ENCODE assay signal across 1 cellular context in the genomic region with DNA sequence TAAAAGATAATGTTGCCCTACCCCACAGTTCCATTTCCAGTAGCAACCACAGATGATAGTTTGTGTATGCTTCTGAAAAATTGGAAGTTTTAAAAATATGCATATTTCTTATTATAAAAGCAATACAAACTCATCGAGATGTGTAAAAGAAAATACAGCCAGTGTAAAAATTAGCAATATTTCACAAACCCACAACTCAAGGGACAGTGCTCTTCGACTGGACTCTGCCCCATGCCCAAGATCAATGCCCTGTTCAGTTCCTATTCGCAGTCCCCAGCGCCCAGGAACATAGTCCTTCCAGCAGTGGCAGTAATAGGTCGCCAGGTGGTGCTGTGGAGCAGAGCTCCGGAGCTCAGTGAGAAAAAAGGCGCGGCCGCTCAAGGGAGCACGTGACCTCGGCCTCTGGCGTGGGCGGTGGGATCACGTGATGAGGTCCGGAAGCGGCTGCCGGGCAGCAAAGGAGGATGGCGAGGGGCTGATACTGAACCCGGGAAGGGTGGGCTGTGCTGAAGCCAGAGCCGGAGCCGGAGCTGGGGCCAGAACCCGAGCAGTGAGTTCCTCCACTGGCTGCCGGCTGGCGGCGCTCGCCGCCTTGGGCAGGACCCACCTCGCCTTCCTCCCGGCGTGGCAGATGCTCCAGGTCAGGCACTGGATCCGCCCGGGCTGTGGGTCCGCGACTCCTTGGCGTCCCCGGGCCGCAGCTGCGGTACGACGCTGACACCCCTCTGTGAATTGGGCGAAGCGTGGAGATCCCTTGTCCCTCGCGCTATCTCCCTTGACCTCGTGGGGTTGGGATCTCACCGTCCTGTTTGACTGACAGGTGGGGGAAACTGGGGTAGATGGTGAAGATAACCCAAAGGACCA.
TF ChIP-seq lines count a peak whose summit lies in the region.

A gene (plus strand): TSS at position 430 of the 864 bp plus-strand sequence. CDS start 11,190 bp downstream, outside the sequence.

TF ChIP-seq in HepG2, 621 proteins besides CTCF, POLR2A, EP300 and RAD21 (continued from another document and continues in another):
- TF ChIP-seq, protein P1, sequence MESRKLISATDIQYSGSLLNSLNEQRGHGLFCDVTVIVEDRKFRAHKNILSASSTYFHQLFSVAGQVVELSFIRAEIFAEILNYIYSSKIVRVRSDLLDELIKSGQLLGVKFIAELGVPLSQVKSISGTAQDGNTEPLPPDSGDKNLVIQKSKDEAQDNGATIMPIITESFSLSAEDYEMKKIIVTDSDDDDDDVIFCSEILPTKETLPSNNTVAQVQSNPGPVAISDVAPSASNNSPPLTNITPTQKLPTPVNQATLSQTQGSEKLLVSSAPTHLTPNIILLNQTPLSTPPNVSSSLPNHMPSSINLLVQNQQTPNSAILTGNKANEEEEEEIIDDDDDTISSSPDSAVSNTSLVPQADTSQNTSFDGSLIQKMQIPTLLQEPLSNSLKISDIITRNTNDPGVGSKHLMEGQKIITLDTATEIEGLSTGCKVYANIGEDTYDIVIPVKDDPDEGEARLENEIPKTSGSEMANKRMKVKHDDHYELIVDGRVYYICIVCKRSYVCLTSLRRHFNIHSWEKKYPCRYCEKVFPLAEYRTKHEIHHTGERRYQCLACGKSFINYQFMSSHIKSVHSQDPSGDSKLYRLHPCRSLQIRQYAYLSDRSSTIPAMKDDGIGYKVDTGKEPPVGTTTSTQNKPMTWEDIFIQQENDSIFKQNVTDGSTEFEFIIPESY (CRISPR knock-in tag; IDR thresholded peaks at IDR 0.05), result no peak
- TF ChIP-seq SIN3B (IDR thresholded peaks at IDR 0.05; ENCODE audit: low read length) (no peak), ZNF329 (CRISPR knock-in tag; IDR thresholded peaks at IDR 0.05; ENCODE audit: low read depth) (peak; percentile 76; the same call in 1 of the 2 replicates), ZNF383 (CRISPR knock-in tag; IDR thresholded peaks at IDR 0.05; ENCODE audit: borderline replicate concordance) (no peak), ZNF660 (CRISPR knock-in tag; IDR thresholded peaks at IDR 0.05; ENCODE audit: borderline replicate concordance, low read depth) (no peak), ZNF564 (CRISPR knock-in tag; IDR thresholded peaks at IDR 0.05) (peak; percentile 68; the same call in 1 of the 2 replicates), MED1 (CRISPR knock-in tag; IDR thresholded peaks at IDR 0.05) (peak; percentile 60), SCMH1 (CRISPR knock-in tag; IDR thresholded peaks at IDR 0.05; ENCODE audit: borderline replicate concordance) (no peak), NR2C2 (CRISPR knock-in tag; IDR thresholded peaks at IDR 0.05; ENCODE audit: borderline replicate concordance) (no peak; the same call in 1 of the 2 replicates), ZNF644 (CRISPR knock-in tag; IDR thresholded peaks at IDR 0.05; ENCODE audit: low read depth) (no peak), ADNP (CRISPR knock-in tag; IDR thresholded peaks at IDR 0.05) (0 out of 2 replicates have a peak, but pooled peaks have one; percentile 30), ZFP36L2 (CRISPR knock-in tag; IDR thresholded peaks at IDR 0.05) (no peak; the same call in 1 of the 2 replicates), SP4 (CRISPR knock-in tag; IDR thresholded peaks at IDR 0.05) (peak; percentile 64), BHLHE40 (IDR thresholded peaks at IDR 0.05; ENCODE audit: low read length) (peak; percentile 97), SNRNP70 (IDR thresholded peaks at IDR 0.05; ENCODE audit: low read depth, low read length) (no peak), DNMT1 (CRISPR knock-in tag; IDR thresholded peaks at IDR 0.05) (no peak; the same call in 1 of the 2 replicates), ZNF331 (CRISPR knock-in tag; IDR thresholded peaks at IDR 0.05) (peak; percentile 67; the same call in 1 of the 2 replicates), ZNF782 (CRISPR knock-in tag; IDR thresholded peaks at IDR 0.05; ENCODE audit: borderline replicate concordance) (peak; percentile 100; the same call in 1 of the 2 replicates), CBFB (CRISPR knock-in tag; IDR thresholded peaks at IDR 0.05) (0 out of 2 replicates have a peak, but pooled peaks have one; percentile 29), CENPX (CRISPR knock-in tag; IDR thresholded peaks at IDR 0.05) (no peak), ZFP90 (CRISPR knock-in tag; IDR thresholded peaks at IDR 0.05; ENCODE audit: borderline replicate concordance) (peak; percentile 80; the same call in 1 of the 2 replicates), NCOA2 (CRISPR knock-in tag; IDR thresholded peaks at IDR 0.05) (peak; percentile 45; the same call in 1 of the 2 replicates), ZNF253 (CRISPR knock-in tag; IDR thresholded peaks at IDR 0.05; ENCODE audit: borderline replicate concordance) (no peak)
- TF ChIP-seq, protein P2, sequence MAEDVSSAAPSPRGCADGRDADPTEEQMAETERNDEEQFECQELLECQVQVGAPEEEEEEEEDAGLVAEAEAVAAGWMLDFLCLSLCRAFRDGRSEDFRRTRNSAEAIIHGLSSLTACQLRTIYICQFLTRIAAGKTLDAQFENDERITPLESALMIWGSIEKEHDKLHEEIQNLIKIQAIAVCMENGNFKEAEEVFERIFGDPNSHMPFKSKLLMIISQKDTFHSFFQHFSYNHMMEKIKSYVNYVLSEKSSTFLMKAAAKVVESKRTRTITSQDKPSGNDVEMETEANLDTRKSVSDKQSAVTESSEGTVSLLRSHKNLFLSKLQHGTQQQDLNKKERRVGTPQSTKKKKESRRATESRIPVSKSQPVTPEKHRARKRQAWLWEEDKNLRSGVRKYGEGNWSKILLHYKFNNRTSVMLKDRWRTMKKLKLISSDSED (CRISPR knock-in tag; IDR thresholded peaks at IDR 0.05), result no peak
- TF ChIP-seq, protein P3, sequence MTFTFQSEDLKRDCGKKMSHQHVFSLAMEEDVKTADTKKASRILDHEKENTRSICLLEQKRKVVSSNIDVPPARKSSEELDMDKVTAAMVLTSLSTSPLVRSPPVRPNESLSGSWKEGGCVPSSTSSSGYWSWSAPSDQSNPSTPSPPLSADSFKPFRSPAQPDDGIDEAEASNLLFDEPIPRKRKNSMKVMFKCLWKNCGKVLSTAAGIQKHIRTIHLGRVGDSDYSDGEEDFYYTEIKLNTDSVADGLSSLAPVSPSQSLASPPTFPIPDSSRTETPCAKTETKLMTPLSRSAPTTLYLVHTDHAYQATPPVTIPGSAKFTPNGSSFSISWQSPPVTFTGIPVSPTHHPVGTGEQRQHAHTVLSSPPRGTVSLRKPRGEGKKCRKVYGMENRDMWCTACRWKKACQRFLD (CRISPR knock-in tag; IDR thresholded peaks at IDR 0.05; ENCODE audit: borderline replicate concordance), result peak; percentile 41; the same call in 1 of the 2 replicates
- TF ChIP-seq, protein P4, sequence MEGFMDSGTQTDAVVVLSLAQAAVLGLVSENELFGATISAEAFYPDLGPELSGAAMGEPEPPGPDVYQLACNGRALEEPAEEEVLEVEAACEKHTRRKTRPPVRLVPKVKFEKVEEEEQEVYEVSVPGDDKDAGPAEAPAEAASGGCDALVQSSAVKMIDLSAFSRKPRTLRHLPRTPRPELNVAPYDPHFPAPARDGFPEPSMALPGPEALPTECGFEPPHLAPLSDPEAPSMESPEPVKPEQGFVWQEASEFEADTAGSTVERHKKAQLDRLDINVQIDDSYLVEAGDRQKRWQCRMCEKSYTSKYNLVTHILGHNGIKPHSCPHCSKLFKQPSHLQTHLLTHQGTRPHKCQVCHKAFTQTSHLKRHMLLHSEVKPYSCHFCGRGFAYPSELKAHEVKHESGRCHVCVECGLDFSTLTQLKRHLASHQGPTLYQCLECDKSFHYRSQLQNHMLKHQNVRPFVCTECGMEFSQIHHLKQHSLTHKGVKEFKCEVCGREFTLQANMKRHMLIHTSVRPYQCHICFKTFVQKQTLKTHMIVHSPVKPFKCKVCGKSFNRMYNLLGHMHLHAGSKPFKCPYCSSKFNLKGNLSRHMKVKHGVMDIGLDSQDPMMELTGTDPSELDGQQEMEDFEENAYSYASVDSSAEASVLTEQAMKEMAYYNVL (CRISPR knock-in tag; IDR thresholded peaks at IDR 0.05; ENCODE audit: borderline replicate concordance), result no peak
- TF ChIP-seq, protein P5, sequence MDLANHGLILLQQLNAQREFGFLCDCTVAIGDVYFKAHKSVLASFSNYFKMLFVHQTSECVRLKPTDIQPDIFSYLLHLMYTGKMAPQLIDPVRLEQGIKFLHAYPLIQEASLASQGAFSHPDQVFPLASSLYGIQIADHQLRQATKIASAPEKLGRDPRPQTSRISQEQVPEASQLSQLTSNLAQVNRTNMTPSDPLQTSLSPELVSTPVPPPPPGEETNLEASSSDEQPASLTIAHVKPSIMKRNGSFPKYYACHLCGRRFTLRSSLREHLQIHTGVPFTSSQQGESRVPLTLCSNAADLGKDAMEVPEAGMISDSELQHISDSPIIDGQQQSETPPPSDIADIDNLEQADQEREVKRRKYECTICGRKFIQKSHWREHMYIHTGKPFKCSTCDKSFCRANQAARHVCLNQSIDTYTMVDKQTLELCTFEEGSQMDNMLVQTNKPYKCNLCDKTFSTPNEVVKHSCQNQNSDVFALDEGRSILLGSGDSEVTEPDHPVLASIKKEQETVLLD (CRISPR knock-in tag; IDR thresholded peaks at IDR 0.05; ENCODE audit: low read depth), result no peak
- TF ChIP-seq, protein P6, sequence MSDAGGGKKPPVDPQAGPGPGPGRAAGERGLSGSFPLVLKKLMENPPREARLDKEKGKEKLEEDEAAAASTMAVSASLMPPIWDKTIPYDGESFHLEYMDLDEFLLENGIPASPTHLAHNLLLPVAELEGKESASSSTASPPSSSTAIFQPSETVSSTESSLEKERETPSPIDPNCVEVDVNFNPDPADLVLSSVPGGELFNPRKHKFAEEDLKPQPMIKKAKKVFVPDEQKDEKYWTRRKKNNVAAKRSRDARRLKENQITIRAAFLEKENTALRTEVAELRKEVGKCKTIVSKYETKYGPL (CRISPR knock-in tag; IDR thresholded peaks at IDR 0.05), result no peak
- TF ChIP-seq, protein P7, sequence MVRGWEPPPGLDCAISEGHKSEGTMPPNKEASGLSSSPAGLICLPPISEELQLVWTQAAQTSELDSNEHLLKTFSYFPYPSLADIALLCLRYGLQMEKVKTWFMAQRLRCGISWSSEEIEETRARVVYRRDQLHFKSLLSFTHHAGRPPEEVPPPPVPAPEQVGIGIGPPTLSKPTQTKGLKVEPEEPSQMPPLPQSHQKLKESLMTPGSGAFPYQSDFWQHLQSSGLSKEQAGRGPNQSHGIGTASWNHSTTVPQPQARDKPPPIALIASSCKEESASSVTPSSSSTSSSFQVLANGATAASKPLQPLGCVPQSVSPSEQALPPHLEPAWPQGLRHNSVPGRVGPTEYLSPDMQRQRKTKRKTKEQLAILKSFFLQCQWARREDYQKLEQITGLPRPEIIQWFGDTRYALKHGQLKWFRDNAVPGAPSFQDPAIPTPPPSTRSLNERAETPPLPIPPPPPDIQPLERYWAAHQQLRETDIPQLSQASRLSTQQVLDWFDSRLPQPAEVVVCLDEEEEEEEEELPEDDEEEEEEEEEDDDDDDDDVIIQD (CRISPR knock-in tag; IDR thresholded peaks at IDR 0.05; ENCODE audit: low read depth), result peak; percentile 53; the same call in 1 of the 2 replicates
- TF ChIP-seq, protein P8, sequence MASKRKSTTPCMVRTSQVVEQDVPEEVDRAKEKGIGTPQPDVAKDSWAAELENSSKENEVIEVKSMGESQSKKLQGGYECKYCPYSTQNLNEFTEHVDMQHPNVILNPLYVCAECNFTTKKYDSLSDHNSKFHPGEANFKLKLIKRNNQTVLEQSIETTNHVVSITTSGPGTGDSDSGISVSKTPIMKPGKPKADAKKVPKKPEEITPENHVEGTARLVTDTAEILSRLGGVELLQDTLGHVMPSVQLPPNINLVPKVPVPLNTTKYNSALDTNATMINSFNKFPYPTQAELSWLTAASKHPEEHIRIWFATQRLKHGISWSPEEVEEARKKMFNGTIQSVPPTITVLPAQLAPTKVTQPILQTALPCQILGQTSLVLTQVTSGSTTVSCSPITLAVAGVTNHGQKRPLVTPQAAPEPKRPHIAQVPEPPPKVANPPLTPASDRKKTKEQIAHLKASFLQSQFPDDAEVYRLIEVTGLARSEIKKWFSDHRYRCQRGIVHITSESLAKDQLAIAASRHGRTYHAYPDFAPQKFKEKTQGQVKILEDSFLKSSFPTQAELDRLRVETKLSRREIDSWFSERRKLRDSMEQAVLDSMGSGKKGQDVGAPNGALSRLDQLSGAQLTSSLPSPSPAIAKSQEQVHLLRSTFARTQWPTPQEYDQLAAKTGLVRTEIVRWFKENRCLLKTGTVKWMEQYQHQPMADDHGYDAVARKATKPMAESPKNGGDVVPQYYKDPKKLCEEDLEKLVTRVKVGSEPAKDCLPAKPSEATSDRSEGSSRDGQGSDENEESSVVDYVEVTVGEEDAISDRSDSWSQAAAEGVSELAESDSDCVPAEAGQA (IDR thresholded peaks at IDR 0.05; ENCODE audit: low read depth), result peak; percentile 36; the same call in 1 of the 2 replicates
- TF ChIP-seq, protein P8 (CRISPR knock-in tag; IDR thresholded peaks at IDR 0.05; ENCODE audit: borderline replicate concordance), result no peak
- TF ChIP-seq, protein P9, sequence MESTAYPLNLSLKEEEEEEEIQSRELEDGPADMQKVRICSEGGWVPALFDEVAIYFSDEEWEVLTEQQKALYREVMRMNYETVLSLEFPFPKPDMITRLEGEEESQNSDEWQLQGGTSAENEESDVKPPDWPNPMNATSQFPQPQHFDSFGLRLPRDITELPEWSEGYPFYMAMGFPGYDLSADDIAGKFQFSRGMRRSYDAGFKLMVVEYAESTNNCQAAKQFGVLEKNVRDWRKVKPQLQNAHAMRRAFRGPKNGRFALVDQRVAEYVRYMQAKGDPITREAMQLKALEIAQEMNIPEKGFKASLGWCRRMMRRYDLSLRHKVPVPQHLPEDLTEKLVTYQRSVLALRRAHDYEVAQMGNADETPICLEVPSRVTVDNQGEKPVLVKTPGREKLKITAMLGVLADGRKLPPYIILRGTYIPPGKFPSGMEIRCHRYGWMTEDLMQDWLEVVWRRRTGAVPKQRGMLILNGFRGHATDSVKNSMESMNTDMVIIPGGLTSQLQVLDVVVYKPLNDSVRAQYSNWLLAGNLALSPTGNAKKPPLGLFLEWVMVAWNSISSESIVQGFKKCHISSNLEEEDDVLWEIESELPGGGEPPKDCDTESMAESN (CRISPR knock-in tag; conservative IDR thresholded peaks at IDR 0.05), result peak; percentile 73
- TF ChIP-seq, protein P10, sequence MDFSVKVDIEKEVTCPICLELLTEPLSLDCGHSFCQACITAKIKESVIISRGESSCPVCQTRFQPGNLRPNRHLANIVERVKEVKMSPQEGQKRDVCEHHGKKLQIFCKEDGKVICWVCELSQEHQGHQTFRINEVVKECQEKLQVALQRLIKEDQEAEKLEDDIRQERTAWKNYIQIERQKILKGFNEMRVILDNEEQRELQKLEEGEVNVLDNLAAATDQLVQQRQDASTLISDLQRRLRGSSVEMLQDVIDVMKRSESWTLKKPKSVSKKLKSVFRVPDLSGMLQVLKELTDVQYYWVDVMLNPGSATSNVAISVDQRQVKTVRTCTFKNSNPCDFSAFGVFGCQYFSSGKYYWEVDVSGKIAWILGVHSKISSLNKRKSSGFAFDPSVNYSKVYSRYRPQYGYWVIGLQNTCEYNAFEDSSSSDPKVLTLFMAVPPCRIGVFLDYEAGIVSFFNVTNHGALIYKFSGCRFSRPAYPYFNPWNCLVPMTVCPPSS (IDR thresholded peaks at IDR 0.05), result no peak
